ENCODE assay signal across 8 cellular contexts in genomic region chr1:162632234-162632666, GRCh38. TPM values are rescaled to one million over a fixed set of nuclear protein-coding genes. Genes with fewer than 3 reads are reported as not detected.
DNase-seq lines count a peak whose midpoint lies in the region; ATAC-seq lines count a peak whose summit lies in the region.

TSS of gene DDR2 (plus strand) at chr1:162632464. CDS start at chr1:162719064, 86,600 bp downstream.

- WGBS in right cardiac atrium = 16% methylated on average over 4 of the region's 4 CpGs

- H3K27ac ChIP-seq in angular gyrus (ENCODE audit: low read depth, low read length) (peak within 1 kb of the TSS; percentile 57), right cardiac atrium (ENCODE audit: low read length) (peak within 1 kb of the TSS; percentile 96)

- ATAC-seq in right cardiac atrium = peak; percentile 73 to 74
- no peak for ATAC-seq in GM19324 (IDR thresholded peaks at IDR 0.05; ENCODE audit: low FRiP score, unreplicated experiment)
- ATAC-seq in HG03025 (IDR thresholded peaks at IDR 0.05; ENCODE audit: low FRiP score, unreplicated experiment) = no peak

- H3K4me3 ChIP-seq in GM08714 (ENCODE audit: low read length) (peak within 1 kb of the TSS; percentile 21; the same call in 1 of the 2 replicates), right cardiac atrium (ENCODE audit: low read length) (peak within 1 kb of the TSS; percentile 65), skeletal muscle cell (ENCODE audit: low read depth, low read length) (peak within 1 kb of the TSS; percentile 74)

- no peaks in the 10 kb centered on the region for H3K27me3 ChIP-seq in right cardiac atrium (ENCODE audit: control insufficient read depth, insufficient read depth)

- H3K4me1 ChIP-seq in right cardiac atrium (ENCODE audit: control insufficient read depth, insufficient read depth, low read length) = peaks cover 3% of the 10 kb centered on the region

- H3K9me3 ChIP-seq in right cardiac atrium (ENCODE audit: control insufficient read depth, low read length) = no peaks in the 10 kb centered on the region

- peak; percentile 77 to 91 (median 85) for DNase-seq in right cardiac atrium
- DNase-seq in skeletal muscle cell (ENCODE audit: low read depth) = peak; percentile 89
- DNase-seq in GM19240 (ENCODE audit: insufficient read length, low spot score) = no peak
- no peak for DNase-seq in stimulated activated CD4-positive, alpha-beta T cell treated with anti-CD3 and anti-CD28 coated beads, Interleukin-1b, Interleukin-23, amount 100 ng/mL, for 48 hours

- intact Hi-C loops in right cardiac atrium (cut with DNase I) = loop anchor here in 2 of 4 donors (5.0 to 10.0 kb wide), 2 partner anchors 45 to 53 kb away; no protein-coding TSS in a partner anchor

RNA-seq across cellular contexts. Expression of gene DDR2, which starts in this region (rescaled TPM):
- total RNA-seq in right cardiac atrium = 10 to 100 TPM; 57.7 to 82.1 (median 67.4) TPM
- 12.8 TPM for polyA plus RNA-seq in right cardiac atrium

Comparison
In these comparisons a context has a peak if more than half of its experiments do, and no peak if none do; other contexts are left out.
1. H3K4me3 ChIP-seq: peak in every context shown above with its lines; median percentile 74 in skeletal muscle cell; 65 in right cardiac atrium; 21 in GM08714.
2. ATAC-seq: peak in right cardiac atrium (2 of 2); none in GM19324 (single experiment) and HG03025 (single experiment).
3. DNase-seq: peak in right cardiac atrium (3 of 3) and skeletal muscle cell (single experiment); none in GM19240 (single experiment) and stimulated activated CD4-positive, alpha-beta T cell treated with anti-CD3 and anti-CD28 coated beads, Interleukin-1b, Interleukin-23, amount 100 ng/mL, for 48 hours (single experiment).